In genomic region chr7:8261711-8262695, GRCh38 we compare ENCODE assay signal across 8 cellular contexts. TPM values are rescaled to one million over a fixed set of nuclear protein-coding genes. Genes with fewer than 3 reads are reported as not detected.
DNase-seq lines count a peak whose midpoint lies in the region; ATAC-seq and TF ChIP-seq lines count a peak whose summit lies in the region.

Gene ICA1, minus strand, starts transcription at chr7:8262167. Its CDS starts 26,241 bp downstream, at chr7:8235926.

- H3K4me1 Mint-ChIP-seq in CD4-positive, alpha-beta memory T cell: peaks cover 5 to 15% (median 7%) of the 10 kb centered on the region in 4 donors

- H3K4me3 ChIP-seq in CD4-positive, alpha-beta memory T cell (ENCODE audit: low read length in 2 of 2): peak within 1 kb of the TSS in 1 of 2 donors; percentile 12
- H3K4me3 ChIP-seq in HUES48 (ENCODE audit: low read depth, low read length) (peak within 1 kb of the TSS; percentile 79), brain microvascular endothelial cell (ENCODE audit: low read depth, low read length) (peak within 1 kb of the TSS; percentile 68), iPS-11a (ENCODE audit: low read depth, low read length) (peak within 1 kb of the TSS; percentile 76)

- ATAC-seq in GM19351 (IDR thresholded peaks at IDR 0.05; ENCODE audit: unreplicated experiment) (peak; percentile 70), HG03097 (IDR thresholded peaks at IDR 0.05; ENCODE audit: low FRiP score, unreplicated experiment) (no peak)

- POLR2A ChIA-PET in CD4-positive, alpha-beta memory T cell (lab: Charles Lee; ENCODE audit: partially characterized antibody): no interaction called here

- CTCF ChIA-PET in CD4-positive, alpha-beta memory T cell (lab: Charles Lee; ENCODE audit: partially characterized antibody): interaction anchor here (0.8 to 1.3 kb wide), 2 partner anchors 34 to 581 kb away, joined by 3 to 4 read pairs; no protein-coding TSS in a partner anchor

- H3K27me3 Mint-ChIP-seq in CD4-positive, alpha-beta memory T cell: peaks cover 46 to 47% of the 10 kb centered on the region in 2 donors

- peaks cover 0 to 2% (median 0%) of the 10 kb centered on the region in 8 donors for H3K9me3 Mint-ChIP-seq in CD4-positive, alpha-beta memory T cell

- H3K4me3 Mint-ChIP-seq in CD4-positive, alpha-beta memory T cell: peak within 1 kb of the TSS; percentile 73 to 85 (median 78)

- intact Hi-C loops in CD4-positive, alpha-beta memory T cell (cut with micrococcal nuclease): no loop called here

- peak within 1 kb of the TSS; percentile 91 for H3K9ac ChIP-seq in HUES48 (ENCODE audit: low read depth, low read length)

- no peak for TF ChIP-seq CTCF in brain microvascular endothelial cell (IDR thresholded peaks at IDR 0.05; ENCODE audit: low read depth, low read length, missing control alignments)

- in situ Hi-C loops in brain microvascular endothelial cell (cut with HindIII; ENCODE audit: low pct_ligation_motif_present, low sequenced_read_pairs): no loop called here

- peaks cover 4% of the 10 kb centered on the region for H3K4me1 ChIP-seq in CD4-positive, alpha-beta memory T cell (ENCODE audit: insufficient read depth, low read length)
- H3K4me1 ChIP-seq in HUES48 (ENCODE audit: control insufficient read depth, insufficient read depth, low read length): peaks cover 11% of the 10 kb centered on the region

- no peaks in the 10 kb centered on the region for H3K9me3 ChIP-seq in CD4-positive, alpha-beta memory T cell (ENCODE audit: control insufficient read depth in 1 of 2, low read length in 2 of 2)
- H3K9me3 ChIP-seq in HUES48 (ENCODE audit: control insufficient read depth, insufficient read depth, low read length): no peaks in the 10 kb centered on the region

- peaks cover 15% of the 10 kb centered on the region for H3K27me3 ChIP-seq in CD4-positive, alpha-beta memory T cell (ENCODE audit: insufficient read depth, low read length)
- peaks cover 17% of the 10 kb centered on the region for H3K27me3 ChIP-seq in HUES48 (ENCODE audit: control insufficient read depth, insufficient read depth, low read length)
- no peaks in the 10 kb centered on the region for H3K27me3 ChIP-seq in brain microvascular endothelial cell (replicated peaks)

- H3K27ac Mint-ChIP-seq in CD4-positive, alpha-beta memory T cell: no peak within 1 kb of the TSS

- DNase-seq in CD4-positive, alpha-beta memory T cell: peak in 3 of 5 donors; percentile 2 to 9 (median 8)
- DNase-seq in RPMI7951 (ENCODE audit: low read depth) (peak; percentile 8), brain microvascular endothelial cell (peak; percentile 10), retina (peak; percentile 71)

- no peaks in the 10 kb centered on the region for H3K36me3 ChIP-seq in CD4-positive, alpha-beta memory T cell (ENCODE audit: insufficient read depth, low read length)
- H3K36me3 ChIP-seq in HUES48 (ENCODE audit: control insufficient read depth, insufficient read depth, low read length) (no peaks in the 10 kb centered on the region), brain microvascular endothelial cell (replicated peaks) (no peaks in the 10 kb centered on the region)

- no peaks in the 10 kb centered on the region for H3K36me3 Mint-ChIP-seq in CD4-positive, alpha-beta memory T cell

- H3K27ac ChIP-seq in CD4-positive, alpha-beta memory T cell (ENCODE audit: low read depth, low read length): no peak within 1 kb of the TSS
- H3K27ac ChIP-seq in HUES48 (ENCODE audit: low read depth, low read length) (peak within 1 kb of the TSS; percentile 79), brain microvascular endothelial cell (no peak within 1 kb of the TSS)

RNA-seq across cellular contexts. Expression of gene ICA1, which starts in this region (rescaled TPM):
- total RNA-seq in CD4-positive, alpha-beta memory T cell: 1 to 10 TPM; 1.2 TPM
- polyA plus RNA-seq in CD4-positive, alpha-beta memory T cell: 1 to 10 TPM; 3.6 to 7.4 TPM
- 0.24 and 0.49 TPM in 2 replicates for total RNA-seq in RPMI7951 (2014; rRNA removed; shearing (Covaris generic))

Comparison
In these comparisons a context has a peak if more than half of its experiments do, and no peak if none do; other contexts are left out.
1. Peak in DNase-seq in RPMI7951; RNA of the gene not detected or under 1 TPM.
2. DNase-seq: peak in every context shown above with its lines; median percentile 71 in retina; 10 in brain microvascular endothelial cell; 8 in CD4-positive, alpha-beta memory T cell; 8 in RPMI7951.